ENCODE assay signal across 8 cellular contexts in the genomic region with DNA sequence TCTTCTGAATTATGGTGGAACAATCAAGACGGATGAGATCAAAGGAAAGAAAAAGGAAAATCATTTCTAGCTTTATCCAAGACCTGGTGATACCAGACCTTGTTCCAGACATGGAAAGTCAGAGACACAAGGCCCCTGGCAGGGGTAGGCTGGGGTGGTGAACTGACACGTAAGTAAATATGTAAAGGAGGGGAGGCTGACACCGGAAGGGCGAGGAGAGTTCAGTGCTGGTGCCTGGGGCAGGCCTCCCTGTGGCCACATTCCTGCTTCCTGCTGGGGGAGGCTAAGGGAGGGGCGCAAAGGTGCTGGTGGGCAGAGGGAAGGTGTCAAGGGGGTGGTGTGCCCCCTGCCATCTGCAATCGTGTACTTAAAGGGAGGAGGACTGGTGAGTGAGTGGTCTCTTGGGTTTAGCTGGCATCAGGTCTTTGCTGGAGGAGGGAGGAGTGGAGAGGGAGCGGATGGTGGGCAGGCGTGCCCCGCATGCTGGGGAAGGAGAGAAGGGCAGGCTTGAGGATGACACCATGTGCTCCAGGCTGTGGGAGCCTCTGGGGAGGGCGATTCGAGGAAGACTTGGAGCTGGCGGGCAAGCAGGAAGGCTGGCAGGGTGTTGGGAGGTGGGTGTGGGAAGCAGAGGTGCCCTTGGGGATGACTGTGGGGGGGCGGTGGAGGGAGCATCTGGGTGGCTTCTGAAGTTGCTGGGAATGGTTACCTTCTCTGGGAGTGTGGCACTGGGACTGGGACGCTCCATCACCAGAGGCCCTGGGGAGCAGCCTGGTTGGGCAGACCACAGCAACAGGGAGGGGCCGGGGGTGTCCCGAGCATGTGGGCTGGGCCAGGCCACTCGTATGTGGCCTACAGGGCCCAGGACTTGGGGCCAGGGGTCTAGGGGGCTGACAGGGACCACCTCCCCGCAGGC. TPM values are rescaled to one million over a fixed set of nuclear protein-coding genes. Genes with fewer than 3 reads are reported as not detected.
DNase-seq lines count a peak whose midpoint lies in the region; ATAC-seq and TF ChIP-seq lines count a peak whose summit lies in the region.

No MANE protein-coding gene starts in this region.

- DNase-seq in activated CD4-positive, alpha-beta T cell treated with anti-CD3 and anti-CD28 coated beads, Interleukin-2, amount 10 ng/mL, durations not matched to agents 7 days and 5 days = peak; percentile 54
- no peak for DNase-seq in epithelial cell of prostate (ENCODE audit: low read depth, low spot score)
- DNase-seq in prostate gland (ENCODE audit: low spot score) = peak; percentile 44
- no peak for DNase-seq in epidermal melanocyte (ENCODE audit: insufficient read length, low spot score)
- no peak for DNase-seq in NCI-H2227 (lab: John Stamatoyannopoulos, UW; ENCODE audit: unreplicated experiment)
- DNase-seq in superior temporal gyrus (ENCODE audit: extremely low spot score) = no peak

- no peaks in the 10 kb centered on the region for H3K27me3 ChIP-seq in prostate gland (replicated peaks; ENCODE audit: insufficient read depth)

- H3K27me3 Mint-ChIP-seq in activated CD4-positive, alpha-beta T cell treated with anti-CD3 and anti-CD28 coated beads, Interleukin-2, amount 10 ng/mL, durations not matched to agents 7 days and 5 days = no peaks in the 10 kb centered on the region

- H3K9me3 ChIP-seq in prostate gland = no peaks in the 10 kb centered on the region

- CTCF ChIA-PET in activated CD4-positive, alpha-beta T cell treated with anti-CD3 and anti-CD28 coated beads, Interleukin-2, amount 10 ng/mL, durations not matched to agents 7 days and 5 days (lab: Charles Lee) = interaction anchor here (0.6 to 1.8 kb wide), 4 partner anchors 8 to 778 kb away, joined by 3 to 4 read pairs (median 3); partner anchors contain the start of gene SORCS2

- 54% methylated on average over 18 of the region's 18 CpGs for WGBS in prostate gland

- POLR2A ChIA-PET in activated CD4-positive, alpha-beta T cell treated with anti-CD3 and anti-CD28 coated beads, Interleukin-2, amount 10 ng/mL, durations not matched to agents 7 days and 5 days (lab: Charles Lee) = no interaction called here

- H3K36me3 Mint-ChIP-seq in activated CD4-positive, alpha-beta T cell treated with anti-CD3 and anti-CD28 coated beads, Interleukin-2, amount 10 ng/mL, durations not matched to agents 7 days and 5 days (ENCODE audit: low read depth) = peaks cover 5% of the 10 kb centered on the region

- H3K36me3 ChIP-seq in prostate gland = no peaks in the 10 kb centered on the region

- H3K9me3 Mint-ChIP-seq in activated CD4-positive, alpha-beta T cell treated with anti-CD3 and anti-CD28 coated beads, Interleukin-2, amount 10 ng/mL, durations not matched to agents 7 days and 5 days = no peaks in the 10 kb centered on the region

- H3K27ac Mint-ChIP-seq in activated CD4-positive, alpha-beta T cell treated with anti-CD3 and anti-CD28 coated beads, Interleukin-2, amount 10 ng/mL, durations not matched to agents 7 days and 5 days = peak overlapping the region; percentile 96

- ATAC-seq in GM18909 (IDR thresholded peaks at IDR 0.05; ENCODE audit: poor library complexity, unreplicated experiment) (peak; percentile 69), HG03066 (IDR thresholded peaks at IDR 0.05; ENCODE audit: low read depth, unreplicated experiment) (peak; percentile 61)

- peaks cover 8% of the 10 kb centered on the region for H3K4me1 ChIP-seq in prostate gland (replicated peaks)

- intact Hi-C loops in prostate gland (cut with DNase I) = no loop called here

- TF ChIP-seq CTCF in prostate gland (IDR thresholded peaks at IDR 0.05) = peak in 1 of 4 experiments; percentile 19

- H3K27ac ChIP-seq in epithelial cell of prostate (peak overlapping the region; percentile 85), prostate gland (peak overlapping the region; percentile 61 to 71)

- no peak for TF ChIP-seq POLR2A in prostate gland (IDR thresholded peaks at IDR 0.05)

- no peak overlapping the region for H3K4me3 ChIP-seq in prostate gland

- H3K4me1 Mint-ChIP-seq in activated CD4-positive, alpha-beta T cell treated with anti-CD3 and anti-CD28 coated beads, Interleukin-2, amount 10 ng/mL, durations not matched to agents 7 days and 5 days = peaks cover 67% of the 10 kb centered on the region

- H3K4me3 Mint-ChIP-seq in activated CD4-positive, alpha-beta T cell treated with anti-CD3 and anti-CD28 coated beads, Interleukin-2, amount 10 ng/mL, durations not matched to agents 7 days and 5 days = peak overlapping the region; percentile 85

RNA-seq across cellular contexts. Expression of gene AFAP1, which starts 30.6 kb away (rescaled TPM):
- total RNA-seq in activated CD4-positive, alpha-beta T cell treated with anti-CD3 and anti-CD28 coated beads, Interleukin-2, amount 10 ng/mL, durations not matched to agents 7 days and 5 days = 1 to 10 TPM; 7.1 to 7.9 TPM
- 10 to 100 TPM; 17.5 to 19.8 TPM for total RNA-seq in prostate gland

Comparison
In these comparisons a context has a peak if more than half of its experiments do, and no peak if none do; other contexts are left out.
1. DNase-seq: peak in activated CD4-positive, alpha-beta T cell treated with anti-CD3 and anti-CD28 coated beads, Interleukin-2, amount 10 ng/mL, durations not matched to agents 7 days and 5 days (single experiment) and prostate gland (single experiment); none in epithelial cell of prostate (single experiment), epidermal melanocyte (single experiment), NCI-H2227 (single experiment) and superior temporal gyrus (single experiment).